In the genomic region with DNA sequence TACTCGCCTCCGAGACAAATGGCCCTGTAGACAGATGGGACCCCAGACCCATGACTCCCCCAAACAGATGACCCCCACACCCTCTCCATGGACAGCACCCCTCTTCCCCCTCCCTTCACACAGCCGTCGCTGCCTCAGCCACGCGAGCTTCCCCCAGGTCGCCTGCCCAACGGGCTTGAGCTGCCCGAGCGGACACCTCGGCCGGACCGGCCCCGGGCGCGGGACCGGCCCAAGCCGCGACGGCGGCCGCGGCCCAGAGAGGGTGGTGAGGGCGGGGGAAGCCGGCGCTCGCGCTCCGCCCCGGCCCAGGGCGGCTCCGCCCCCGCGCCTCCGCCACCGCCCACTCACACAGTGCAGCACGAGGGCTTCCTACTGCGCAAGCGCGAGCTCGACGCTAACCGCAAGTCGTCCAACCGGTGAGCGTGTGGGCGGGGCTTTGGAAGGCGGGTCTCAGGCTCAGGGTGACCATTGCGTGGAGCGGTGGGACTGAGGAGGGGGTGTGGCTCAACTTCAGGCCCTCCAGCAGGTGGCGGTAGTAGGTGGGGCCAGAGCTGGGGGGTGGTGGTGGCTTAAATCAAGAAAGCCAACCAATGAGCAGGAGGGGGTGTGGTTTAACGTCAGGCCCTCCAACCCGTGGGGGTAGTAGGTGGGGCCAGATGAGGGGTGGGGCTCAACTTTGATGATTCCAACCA, we compare ENCODE assay signal across 8 cellular contexts. TPM values are rescaled to one million over a fixed set of nuclear protein-coding genes. Genes with fewer than 3 reads are reported as not detected.
DNase-seq lines count a peak whose midpoint lies in the region; TF ChIP-seq lines count a peak whose summit lies in the region.

No MANE protein-coding gene starts in this region.

- no peaks in the 10 kb centered on the region for H3K9me3 ChIP-seq in suprapubic skin

- peaks cover 30% of the 10 kb centered on the region for H3K27me3 ChIP-seq in suprapubic skin

- H3K36me3 Mint-ChIP-seq in HFFc6 (ENCODE audit: low read depth): no peaks in the 10 kb centered on the region
- H3K36me3 Mint-ChIP-seq in activated naive CD4-positive, alpha-beta T cell treated with anti-CD3 and anti-CD28 coated beads, Interleukin-2, amount 10 ng/mL, durations not matched to agents 7 days and 5 days: peaks cover 1% of the 10 kb centered on the region

- no peak for TF ChIP-seq POLR2A in suprapubic skin (IDR thresholded peaks at IDR 0.05)

- H3K27ac ChIP-seq in suprapubic skin: peak overlapping the region; percentile 60

- H3K4me3 Mint-ChIP-seq in HFFc6: peak overlapping the region; percentile 85
- H3K4me3 Mint-ChIP-seq in activated naive CD4-positive, alpha-beta T cell treated with anti-CD3 and anti-CD28 coated beads, Interleukin-2, amount 10 ng/mL, durations not matched to agents 7 days and 5 days: peak overlapping the region; percentile 62

- CTCF ChIA-PET in activated naive CD4-positive, alpha-beta T cell treated with anti-CD3 and anti-CD28 coated beads, Interleukin-2, amount 10 ng/mL, durations not matched to agents 7 days and 5 days (lab: Charles Lee): interaction anchor here (0.8 to 1.5 kb wide), 5 partner anchors 21 to 265 kb away, joined by 3 to 4 read pairs (median 3); no protein-coding TSS in a partner anchor

- no peaks in the 10 kb centered on the region for H3K36me3 ChIP-seq in suprapubic skin

- peaks cover 17% of the 10 kb centered on the region for H3K27me3 Mint-ChIP-seq in HFFc6 (ENCODE audit: insufficient read depth)
- H3K27me3 Mint-ChIP-seq in activated naive CD4-positive, alpha-beta T cell treated with anti-CD3 and anti-CD28 coated beads, Interleukin-2, amount 10 ng/mL, durations not matched to agents 7 days and 5 days: peaks cover 48% of the 10 kb centered on the region

- peaks cover 23% of the 10 kb centered on the region for H3K4me1 Mint-ChIP-seq in HFFc6 (ENCODE audit: low read depth)
- peaks cover 19% of the 10 kb centered on the region for H3K4me1 Mint-ChIP-seq in activated naive CD4-positive, alpha-beta T cell treated with anti-CD3 and anti-CD28 coated beads, Interleukin-2, amount 10 ng/mL, durations not matched to agents 7 days and 5 days

- WGBS in suprapubic skin: 1% methylated on average over 5 of the region's 53 CpGs

- peak overlapping the region; percentile 94 for H3K27ac Mint-ChIP-seq in HFFc6
- H3K27ac Mint-ChIP-seq in activated naive CD4-positive, alpha-beta T cell treated with anti-CD3 and anti-CD28 coated beads, Interleukin-2, amount 10 ng/mL, durations not matched to agents 7 days and 5 days: peak overlapping the region; percentile 84

- H3K4me1 ChIP-seq in suprapubic skin: peaks cover 21% of the 10 kb centered on the region

- H3K9me3 Mint-ChIP-seq in HFFc6: no peaks in the 10 kb centered on the region
- H3K9me3 Mint-ChIP-seq in activated naive CD4-positive, alpha-beta T cell treated with anti-CD3 and anti-CD28 coated beads, Interleukin-2, amount 10 ng/mL, durations not matched to agents 7 days and 5 days: no peaks in the 10 kb centered on the region

- peak; percentile 96 for DNase-seq in GM04503 (ENCODE audit: low read depth)
- DNase-seq in HFFc6: peak; percentile 99
- peak; percentile 100 for DNase-seq in NAMALWA (ENCODE audit: low spot score)
- DNase-seq in SK-N-DZ (ENCODE audit: low spot score): peak; percentile 98
- peak; percentile 99 for DNase-seq in activated naive CD4-positive, alpha-beta T cell treated with anti-CD3 and anti-CD28 coated beads, Interleukin-2, amount 10 ng/mL, durations not matched to agents 7 days and 5 days
- peak; percentile 91 for DNase-seq in glomerular endothelial cell (ENCODE audit: extremely low read depth, low read depth, low spot score)
- DNase-seq in occipital lobe (lab: John Stamatoyannopoulos, UW): peak; percentile 95
- peak; percentile 99 for DNase-seq in suprapubic skin (ENCODE audit: low spot score in 2 of 2)

- TF ChIP-seq CTCF in HFFc6 (IDR thresholded peaks at IDR 0.05): peak; percentile 70
- peak in 1 of 2 donors; percentile 44 for TF ChIP-seq CTCF in suprapubic skin (IDR thresholded peaks at IDR 0.05)

- peak overlapping the region; percentile 50 for H3K4me3 ChIP-seq in suprapubic skin

- TF ChIP-seq EP300 in suprapubic skin (IDR thresholded peaks at IDR 0.05): no peak

RNA-seq across cellular contexts. Expression of gene SHKBP1, which starts 6.2 kb away (rescaled TPM):
- total RNA-seq in HFFc6 (2021; fragmentation: NEBNext Ultra II Directional; extraction: Animal tissue kit (Norgen Biotek cat#: 25700)): 10 to 100 TPM; 58.5 to 95.2 (median 83.0) TPM
- 58.1 and 70.1 TPM in 2 replicates for polyA plus RNA-seq in SK-N-DZ (2014; cell fraction: cytosol; rRNA removed)
- 75.2 and 81.7 TPM in 2 replicates for polyA plus RNA-seq in SK-N-DZ (2014; cell fraction: nucleus; rRNA removed)
- total RNA-seq in glomerular endothelial cell (91.0 and 91.4 TPM in 2 replicates), occipital lobe (4.1 TPM), suprapubic skin (10 to 100 TPM; 42.2 to 58.3 (median 51.1) TPM)

RNA-seq across cellular contexts. Expression of gene LTBP4, which starts 30.7 kb away (rescaled TPM):
- 10 to 100 TPM; 36.6 to 54.9 (median 51.4) TPM for total RNA-seq in HFFc6 (2021; fragmentation: NEBNext Ultra II Directional; extraction: Animal tissue kit (Norgen Biotek cat#: 25700))
- polyA plus RNA-seq in SK-N-DZ (2014; cell fraction: cytosol; rRNA removed): 29.0 and 34.3 TPM in 2 replicates
- polyA plus RNA-seq in SK-N-DZ (2014; cell fraction: nucleus; rRNA removed): 273 and 335 TPM in 2 replicates
- total RNA-seq in glomerular endothelial cell (29.2 and 35.0 TPM in 2 replicates), occipital lobe (18.9 TPM), suprapubic skin (100 to 1,000 TPM; 108 to 236 (median 121) TPM)

Comparison
In these comparisons a context has a peak if more than half of its experiments do, and no peak if none do; other contexts are left out.
1. Peak in every context shown above with its lines: DNase-seq, H3K4me3 ChIP-seq and H3K27ac ChIP-seq.